Comparison of ENCODE assay signal across 8 cellular contexts in genomic region chr14:104797112-104798044, GRCh38. TPM values are rescaled to one million over a fixed set of nuclear protein-coding genes. Genes with fewer than 3 reads are reported as not detected.
DNase-seq lines count a peak whose midpoint lies in the region; ATAC-seq and TF ChIP-seq lines count a peak whose summit lies in the region.

No MANE protein-coding gene starts in this region.

- POLR2A ChIA-PET in activated CD4-positive, alpha-beta memory T cell treated with anti-CD3 and anti-CD28 coated beads for 36 hours (lab: Charles Lee): no interaction called here

- H3K9me3 Mint-ChIP-seq in activated CD4-positive, alpha-beta memory T cell treated with anti-CD3 and anti-CD28 coated beads for 36 hours: no peaks in the 10 kb centered on the region

- intact Hi-C loops in body of pancreas (cut with DNase I): no loop called here
- intact Hi-C loops in activated CD4-positive, alpha-beta memory T cell treated with anti-CD3 and anti-CD28 coated beads for 36 hours (cut with micrococcal nuclease): loop anchor here (2.0 kb wide), 1 partner anchor 29 kb away; no protein-coding TSS in a partner anchor

- 39% methylated on average over 18 of the region's 18 CpGs for WGBS in HUES64
- 54 to 58% methylated on average over 5 to 18 of the region's 18 CpGs for WGBS in body of pancreas, 2 donors

- no peaks in the 10 kb centered on the region for H3K36me3 Mint-ChIP-seq in activated CD4-positive, alpha-beta memory T cell treated with anti-CD3 and anti-CD28 coated beads for 36 hours

- H3K9me3 ChIP-seq in HUES64 (ENCODE audit: insufficient read depth, low read depth, low read length): no peaks in the 10 kb centered on the region
- H3K9me3 ChIP-seq in body of pancreas: no peaks in the 10 kb centered on the region

- H3K36me3 ChIP-seq in HUES64 (ENCODE audit: insufficient read depth, low read length): 0 out of 2 replicates have a peak, but pooled peaks cover under 1% of the 10 kb centered on the region
- H3K36me3 ChIP-seq in body of pancreas (replicated peaks in 1 of 2; ENCODE audit: insufficient read depth in 1 of 2, low read depth in 2 of 2): no peaks in the 10 kb centered on the region

- H3K27me3 Mint-ChIP-seq in activated CD4-positive, alpha-beta memory T cell treated with anti-CD3 and anti-CD28 coated beads for 36 hours: no peaks in the 10 kb centered on the region

- no peak overlapping the region for H3K4me3 Mint-ChIP-seq in activated CD4-positive, alpha-beta memory T cell treated with anti-CD3 and anti-CD28 coated beads for 36 hours

- no peak overlapping the region for H3K27ac Mint-ChIP-seq in activated CD4-positive, alpha-beta memory T cell treated with anti-CD3 and anti-CD28 coated beads for 36 hours

- TF ChIP-seq CTCF in body of pancreas (IDR thresholded peaks at IDR 0.05): no peak

- peak; percentile 32 for DNase-seq in AG20443 (ENCODE audit: low spot score)
- peak in 1 of 4 donors; percentile 53 for DNase-seq in body of pancreas
- peak; percentile 85 for DNase-seq in myocyte (ENCODE audit: low read depth)
- DNase-seq in activated CD8-positive, alpha-beta memory T cell treated with anti-CD3 and anti-CD28 coated beads for 24 hours: no peak
- no peak for DNase-seq in activated effector memory CD4-positive, alpha-beta T cell treated with anti-CD3 and anti-CD28 coated beads, Interleukin-2, amount 50 U/mL, for 16 hours
- DNase-seq in activated CD4-positive, alpha-beta memory T cell treated with anti-CD3 and anti-CD28 coated beads for 36 hours: no peak
- no peak for DNase-seq in NCI-H2081 (lab: John Stamatoyannopoulos, UW)

- no peak for TF ChIP-seq POLR2A in body of pancreas (IDR thresholded peaks at IDR 0.05)

- H3K27ac ChIP-seq in HUES64 (ENCODE audit: low read depth, low read length): no peak overlapping the region
- H3K27ac ChIP-seq in body of pancreas: peak overlapping the region in 3 of 4 donors; percentile 0 to 85 (median 28)

- CTCF ChIA-PET in activated CD4-positive, alpha-beta memory T cell treated with anti-CD3 and anti-CD28 coated beads for 36 hours (lab: Charles Lee): interaction anchor here (0.9 kb wide), 1 partner anchor 28 kb away, joined by 3 read pairs; no protein-coding TSS in a partner anchor

- H3K4me1 Mint-ChIP-seq in activated CD4-positive, alpha-beta memory T cell treated with anti-CD3 and anti-CD28 coated beads for 36 hours (ENCODE audit: low read depth): peaks cover 46% of the 10 kb centered on the region

- no peak for ATAC-seq in body of pancreas

- H3K27me3 ChIP-seq in HUES64 (ENCODE audit: insufficient read depth, low read length) (peaks cover 64% of the 10 kb centered on the region), body of pancreas (no peaks in the 10 kb centered on the region)

- H3K4me1 ChIP-seq in HUES64 (ENCODE audit: insufficient read depth, low read length) (peaks cover 31% of the 10 kb centered on the region), body of pancreas (peaks cover 70% of the 10 kb centered on the region)

- H3K4me3 ChIP-seq in HUES64 (ENCODE audit: low read length) (0 out of 2 replicates have a peak overlapping the region, but pooled peaks have one; percentile 1), body of pancreas (no peak overlapping the region)

- no peak overlapping the region for H3K9ac ChIP-seq in HUES64 (ENCODE audit: low read depth, low read length)

RNA-seq across cellular contexts. Expression of gene AKT1, which starts 1.8 kb away (rescaled TPM):
- polyA plus RNA-seq in HUES64 (2013, experiment 1 of 2): 42.6 TPM
- polyA plus RNA-seq in HUES64 (2013, experiment 2 of 2): 50.8 TPM
- 100 to 1,000 TPM in 1 of 2 donors, 10 to 100 TPM in 1; 74.2 to 151 TPM for total RNA-seq in body of pancreas
- total RNA-seq in myocyte: 128 and 136 TPM in 2 replicates
- 160 TPM for polyA plus RNA-seq in myocyte (2012)
- 100 to 1,000 TPM; 131 to 133 TPM for total RNA-seq in activated CD4-positive, alpha-beta memory T cell treated with anti-CD3 and anti-CD28 coated beads for 36 hours

RNA-seq across cellular contexts. Expression of gene ZBTB42, which starts 3.5 kb away (rescaled TPM):
- 1.9 TPM for polyA plus RNA-seq in HUES64 (2013, experiment 1 of 2)
- 2.3 TPM for polyA plus RNA-seq in HUES64 (2013, experiment 2 of 2)
- total RNA-seq in body of pancreas (10 to 100 TPM; 10.6 to 21.8 TPM), myocyte (7.6 TPM in 2 replicates)
- 2.5 TPM for polyA plus RNA-seq in myocyte (2012)
- 1 to 10 TPM; 3.1 to 3.4 TPM for total RNA-seq in activated CD4-positive, alpha-beta memory T cell treated with anti-CD3 and anti-CD28 coated beads for 36 hours

RNA-seq across cellular contexts. Expression of gene SIVA1, which starts 44.4 kb away (rescaled TPM):
- 136 TPM for polyA plus RNA-seq in HUES64 (2013, experiment 1 of 2)
- 121 TPM for polyA plus RNA-seq in HUES64 (2013, experiment 2 of 2)
- 100 to 1,000 TPM; 111 to 130 TPM for total RNA-seq in body of pancreas
- 173 and 212 TPM in 2 replicates for total RNA-seq in myocyte
- 73.7 TPM for polyA plus RNA-seq in myocyte (2012)
- total RNA-seq in activated CD4-positive, alpha-beta memory T cell treated with anti-CD3 and anti-CD28 coated beads for 36 hours: 100 to 1,000 TPM in 1 of 2 experiments, 10 to 100 TPM in 1; 97.6 to 109 TPM

Comparison
In these comparisons a context has a peak if more than half of its experiments do, and no peak if none do; other contexts are left out.
1. DNase-seq: peak in AG20443 (single experiment) and myocyte (single experiment); none in activated CD8-positive, alpha-beta memory T cell treated with anti-CD3 and anti-CD28 coated beads for 24 hours (single experiment), activated effector memory CD4-positive, alpha-beta T cell treated with anti-CD3 and anti-CD28 coated beads, Interleukin-2, amount 50 U/mL, for 16 hours (single experiment), activated CD4-positive, alpha-beta memory T cell treated with anti-CD3 and anti-CD28 coated beads for 36 hours (single experiment) and NCI-H2081 (0 of 2).